ENCODE assay signal across 8 cellular contexts in genomic region chr9:129776938-129777768, GRCh38. TPM values are rescaled to one million over a fixed set of nuclear protein-coding genes. Genes with fewer than 3 reads are reported as not detected.
DNase-seq lines count a peak whose midpoint lies in the region; ATAC-seq, FAIRE-seq and TF ChIP-seq lines count a peak whose summit lies in the region.

No MANE protein-coding gene starts in this region.

- H3K4me1 Mint-ChIP-seq in Calu3 (ENCODE audit: low read depth, unreplicated experiment), result peaks cover 26% of the 10 kb centered on the region
- peaks cover 17% of the 10 kb centered on the region for H3K4me1 Mint-ChIP-seq in activated CD8-positive, alpha-beta T cell treated with anti-CD3 and anti-CD28 coated beads, Interleukin-2, amount 10 ng/mL, durations not matched to agents 7 days and 5 days (ENCODE audit: low read depth)

- POLR2A ChIA-PET in activated CD8-positive, alpha-beta T cell treated with anti-CD3 and anti-CD28 coated beads, Interleukin-2, amount 10 ng/mL, durations not matched to agents 7 days and 5 days (lab: Charles Lee), result interaction anchor here (0.6 to 1.0 kb wide), 3 partner anchors 38 to 56 kb away, joined by 3 to 4 read pairs (median 3); no protein-coding TSS in a partner anchor
- POLR2A ChIA-PET in endothelial cell of umbilical vein (lab: Charles Lee), result interaction anchor here (0.9 kb wide), 1 partner anchor 150 kb away, joined by 3 read pairs; no protein-coding TSS in a partner anchor

- peaks cover 16% of the 10 kb centered on the region for H3K36me3 Mint-ChIP-seq in Calu3 (ENCODE audit: insufficient read depth, unreplicated experiment)
- no peaks in the 10 kb centered on the region for H3K36me3 Mint-ChIP-seq in activated CD8-positive, alpha-beta T cell treated with anti-CD3 and anti-CD28 coated beads, Interleukin-2, amount 10 ng/mL, durations not matched to agents 7 days and 5 days (ENCODE audit: low read depth)

- peaks cover 0 to 2% of the 10 kb centered on the region in 2 experiments for H3K27me3 ChIP-seq in endothelial cell of umbilical vein (ENCODE audit: control insufficient read depth in 2 of 2, insufficient read depth in 2 of 2, low read length in 2 of 2)

- H3K9me1 ChIP-seq in endothelial cell of umbilical vein (replicated peaks; ENCODE audit: control insufficient read depth, extremely low read depth, insufficient read depth, low read length), result no peaks in the 10 kb centered on the region

- H3K4me3 ChIP-seq in NB4 (ENCODE audit: low read depth, low read length) (no peak overlapping the region), endothelial cell of umbilical vein (replicated peaks in 1 of 3; ENCODE audit: insufficient read depth in 1 of 3, low read depth in 1 of 3, low read length in 3 of 3) (no peak overlapping the region), mucosa of descending colon (no peak overlapping the region)

- H3K4me1 ChIP-seq in endothelial cell of umbilical vein (ENCODE audit: control insufficient read depth, extremely low read depth, insufficient read depth, low read length) (peaks cover 4% of the 10 kb centered on the region), mucosa of descending colon (ENCODE audit: low read depth) (no peaks in the 10 kb centered on the region)

- peak overlapping the region; percentile 82 for H3K27ac Mint-ChIP-seq in Calu3 (ENCODE audit: unreplicated experiment)
- H3K27ac Mint-ChIP-seq in activated CD8-positive, alpha-beta T cell treated with anti-CD3 and anti-CD28 coated beads, Interleukin-2, amount 10 ng/mL, durations not matched to agents 7 days and 5 days, result no peak overlapping the region

- no TSS peak for BruUV-seq in Calu3 (replicated peaks; lab: Mats Ljungman, UMichigan)
- BruUV-seq in endothelial cell of umbilical vein (replicated peaks; lab: Mats Ljungman, UMichigan), result no TSS peak

- no peak for TF ChIP-seq CTCF in Calu3 (IDR thresholded peaks at IDR 0.05; ENCODE audit: unreplicated experiment)
- TF ChIP-seq CTCF in NB4 (IDR thresholded peaks at IDR 0.05; ENCODE audit: low read depth, low read length), result no peak
- TF ChIP-seq CTCF in endothelial cell of umbilical vein (IDR thresholded peaks at IDR 0.05; ENCODE audit: extremely low read depth in 1 of 2, insufficient read depth in 1 of 2, low read depth in 1 of 2, low read length in 2 of 2), result no peak
- TF ChIP-seq CTCF in mucosa of descending colon (IDR thresholded peaks at IDR 0.05), result no peak

- no peak overlapping the region for H3K27ac ChIP-seq in endothelial cell of umbilical vein (ENCODE audit: insufficient read depth, low read depth, low read length)

- CTCF ChIA-PET in Calu3 (lab: Charles Lee) (interaction anchor here (0.7 to 1.7 kb wide), 7 partner anchors 10 to 1585 kb away, joined by 3 to 11 read pairs (median 3); partner anchors contain the start of gene PTGES), endothelial cell of umbilical vein (lab: Charles Lee) (interaction anchor here (0.6 to 2.5 kb wide), 13 partner anchors 9 to 645 kb away, joined by 3 to 28 read pairs (median 4); partner anchors contain the start of gene ASB6)
- CTCF ChIA-PET in activated CD8-positive, alpha-beta T cell treated with anti-CD3 and anti-CD28 coated beads, Interleukin-2, amount 10 ng/mL, durations not matched to agents 7 days and 5 days (lab: Charles Lee), result interaction anchor here (1.2 to 3.3 kb wide), 4 partner anchors 13 to 51 kb away, joined by 5 to 24 read pairs (median 14); no protein-coding TSS in a partner anchor

- H3K36me3 ChIP-seq in endothelial cell of umbilical vein (ENCODE audit: control insufficient read depth in 2 of 2, extremely low read depth in 1 of 2, insufficient read depth in 2 of 2, low read length in 2 of 2) (no peaks in the 10 kb centered on the region), mucosa of descending colon (ENCODE audit: low read depth) (no peaks in the 10 kb centered on the region)

- ATAC-seq in activated CD8-positive, alpha-beta T cell treated with anti-CD3 and anti-CD28 coated beads, Interleukin-2, amount 10 ng/mL, durations not matched to agents 7 days and 5 days, result peak; percentile 72
- ATAC-seq in mucosa of descending colon, result peak; percentile 85
- no peak for ATAC-seq in GM19397 (IDR thresholded peaks at IDR 0.05; ENCODE audit: unreplicated experiment)
- no peak for ATAC-seq in HG02884 (IDR thresholded peaks at IDR 0.05; ENCODE audit: unreplicated experiment)

- H4K20me1 ChIP-seq in endothelial cell of umbilical vein (replicated peaks; ENCODE audit: control insufficient read depth, extremely low read depth, insufficient read depth, low read length), result no peaks in the 10 kb centered on the region

- H3K27me3 Mint-ChIP-seq in Calu3 (ENCODE audit: unreplicated experiment), result no peaks in the 10 kb centered on the region
- H3K27me3 Mint-ChIP-seq in activated CD8-positive, alpha-beta T cell treated with anti-CD3 and anti-CD28 coated beads, Interleukin-2, amount 10 ng/mL, durations not matched to agents 7 days and 5 days (ENCODE audit: low read depth), result peaks cover 14% of the 10 kb centered on the region

- no peak for TF ChIP-seq POLR2A in NB4 (IDR thresholded peaks at IDR 0.05; ENCODE audit: extremely low read depth, insufficient read length)
- no peak for TF ChIP-seq POLR2A in endothelial cell of umbilical vein (IDR thresholded peaks at IDR 0.05; ENCODE audit: low read depth, low read length)

- dilution Hi-C loops in endothelial cell of umbilical vein (cut with MboI; ENCODE audit: extremely low pct_ligation_motif_present, low sequenced_read_pairs), result loop anchor here (5.0 kb wide), 1 partner anchor 50 kb away; no protein-coding TSS in a partner anchor

- intact Hi-C loops in Calu3 (cut with micrococcal nuclease; ENCODE audit: unreplicated experiment) (loop anchor here (10.0 kb wide), 1 partner anchor 642 kb away; no protein-coding TSS in a partner anchor), endothelial cell of umbilical vein (cut with micrococcal nuclease) (no loop called here), mucosa of descending colon (cut with DNase I, micrococcal nuclease) (loop anchor here in 1 of 2 donors (10.0 kb wide), 1 partner anchor 642 kb away; no protein-coding TSS in a partner anchor)

- H3K9me3 ChIP-seq in endothelial cell of umbilical vein (replicated peaks; ENCODE audit: control insufficient read depth, insufficient read depth, low read length), result no peaks in the 10 kb centered on the region
- no peaks in the 10 kb centered on the region for H3K9me3 ChIP-seq in mucosa of descending colon

- peak; percentile 87 for DNase-seq in Calu3
- DNase-seq in NB4 (ENCODE audit: low read depth), result peak; percentile 99
- DNase-seq in activated CD8-positive, alpha-beta T cell treated with anti-CD3 and anti-CD28 coated beads, Interleukin-2, amount 10 ng/mL, durations not matched to agents 7 days and 5 days, result peak; percentile 68
- peak; percentile 78 for DNase-seq in endothelial cell of umbilical vein (ENCODE audit: low read depth, low spot score)
- DNase-seq in mucosa of descending colon, result peak; percentile 78 to 92 (median 79)
- peak; percentile 84 for DNase-seq in stimulated activated CD8-positive, alpha-beta memory T cell treated with anti-CD3 and anti-CD28 coated beads, Interleukin-4, amount 100 ng/mL, for 48 hours

- H3K79me2 ChIP-seq in endothelial cell of umbilical vein (ENCODE audit: control insufficient read depth, insufficient read depth, low read length), result no peaks in the 10 kb centered on the region

- H3K4me2 ChIP-seq in endothelial cell of umbilical vein (ENCODE audit: insufficient read depth, low read length), result peak overlapping the region; percentile 21

- no peak overlapping the region for H3K9ac ChIP-seq in endothelial cell of umbilical vein (replicated peaks; ENCODE audit: extremely low read depth, insufficient read depth, low read length)

- peak overlapping the region; percentile 22 for H3K4me3 Mint-ChIP-seq in Calu3 (ENCODE audit: low read depth, unreplicated experiment)
- H3K4me3 Mint-ChIP-seq in activated CD8-positive, alpha-beta T cell treated with anti-CD3 and anti-CD28 coated beads, Interleukin-2, amount 10 ng/mL, durations not matched to agents 7 days and 5 days, result peak overlapping the region; percentile 15

- peak; percentile 94 for FAIRE-seq in endothelial cell of umbilical vein (lab: Jason Lieb, UNC)

- no peaks in the 10 kb centered on the region for H3K9me3 Mint-ChIP-seq in Calu3 (ENCODE audit: low read depth, unreplicated experiment)
- no peaks in the 10 kb centered on the region for H3K9me3 Mint-ChIP-seq in activated CD8-positive, alpha-beta T cell treated with anti-CD3 and anti-CD28 coated beads, Interleukin-2, amount 10 ng/mL, durations not matched to agents 7 days and 5 days (ENCODE audit: insufficient read depth)

- peak overlapping the region; percentile 53 for H2AFZ ChIP-seq in endothelial cell of umbilical vein (ENCODE audit: low read depth, low read length)

RNA-seq across cellular contexts. Expression of gene PTGES, which starts 24.3 kb away (rescaled TPM):
- total RNA-seq in Calu3 (2022), result 6.3 and 7.4 TPM in 2 replicates
- total RNA-seq in activated CD8-positive, alpha-beta T cell treated with anti-CD3 and anti-CD28 coated beads, Interleukin-2, amount 10 ng/mL, durations not matched to agents 7 days and 5 days, result not detected
- not detected in 2 replicates for total RNA-seq in endothelial cell of umbilical vein
- not detected in 2 replicates for polyA plus RNA-seq in endothelial cell of umbilical vein
- polyA plus RNA-seq in endothelial cell of umbilical vein (2011; cell fraction: cytosol; rRNA removed), result not detected in 2 replicates
- not detected in 2 replicates for polyA plus RNA-seq in endothelial cell of umbilical vein (2011; cell fraction: nucleus; rRNA removed)
- polyA plus RNA-seq in endothelial cell of umbilical vein (2012), result 0.11 TPM in 1 of 2 replicates, not detected in the other
- not detected in 2 replicates for polyA minus RNA-seq in endothelial cell of umbilical vein
- 93.3 TPM for polyA minus RNA-seq in endothelial cell of umbilical vein (2011; cell fraction: cytosol; rRNA and poly(A)+ RNA removed)
- 0.53 TPM in 1 of 2 replicates, not detected in the other for polyA minus RNA-seq in endothelial cell of umbilical vein (2011; cell fraction: nucleus; rRNA and poly(A)+ RNA removed)
- 10 to 100 TPM in 1 of 3 donors, 1 to 10 TPM in 2; 3.4 to 10.8 (median 5.2) TPM for total RNA-seq in mucosa of descending colon

RNA-seq across cellular contexts. Expression of gene TOR1B, which starts 25.8 kb away (rescaled TPM):
- total RNA-seq in Calu3 (2022) (20.9 and 28.3 TPM in 2 replicates), endothelial cell of umbilical vein (23.1 and 29.5 TPM in 2 replicates), mucosa of descending colon (10 to 100 TPM; 37.3 to 63.5 (median 49.2) TPM)
- 10 to 100 TPM; 22.1 to 24.4 TPM for total RNA-seq in activated CD8-positive, alpha-beta T cell treated with anti-CD3 and anti-CD28 coated beads, Interleukin-2, amount 10 ng/mL, durations not matched to agents 7 days and 5 days
- polyA plus RNA-seq in endothelial cell of umbilical vein, result 25.2 and 27.0 TPM in 2 replicates
- polyA plus RNA-seq in endothelial cell of umbilical vein (2011; cell fraction: cytosol; rRNA removed), result 22.4 and 22.6 TPM in 2 replicates
- 17.9 and 18.6 TPM in 2 replicates for polyA plus RNA-seq in endothelial cell of umbilical vein (2011; cell fraction: nucleus; rRNA removed)
- 25.9 and 29.9 TPM in 2 replicates for polyA plus RNA-seq in endothelial cell of umbilical vein (2012)
- polyA minus RNA-seq in endothelial cell of umbilical vein, result 23.0 and 27.1 TPM in 2 replicates
- 19.9 TPM for polyA minus RNA-seq in endothelial cell of umbilical vein (2011; cell fraction: cytosol; rRNA and poly(A)+ RNA removed)
- polyA minus RNA-seq in endothelial cell of umbilical vein (2011; cell fraction: nucleus; rRNA and poly(A)+ RNA removed), result 7.2 and 9.2 TPM in 2 replicates

RNA-seq across cellular contexts. Expression of gene TOR1A, which starts 46.8 kb away (rescaled TPM):
- total RNA-seq in Calu3 (2022), result 34.2 and 36.3 TPM in 2 replicates
- total RNA-seq in activated CD8-positive, alpha-beta T cell treated with anti-CD3 and anti-CD28 coated beads, Interleukin-2, amount 10 ng/mL, durations not matched to agents 7 days and 5 days, result 10 to 100 TPM; 54.6 to 58.4 TPM
- 56.6 and 57.8 TPM in 2 replicates for total RNA-seq in endothelial cell of umbilical vein
- polyA plus RNA-seq in endothelial cell of umbilical vein, result 89.8 and 93.5 TPM in 2 replicates
- 98.7 and 102 TPM in 2 replicates for polyA plus RNA-seq in endothelial cell of umbilical vein (2011; cell fraction: cytosol; rRNA removed)
- 39.3 and 52.0 TPM in 2 replicates for polyA plus RNA-seq in endothelial cell of umbilical vein (2011; cell fraction: nucleus; rRNA removed)
- 60.4 and 79.6 TPM in 2 replicates for polyA plus RNA-seq in endothelial cell of umbilical vein (2012)
- 69.7 and 73.8 TPM in 2 replicates for polyA minus RNA-seq in endothelial cell of umbilical vein
- 34.3 TPM for polyA minus RNA-seq in endothelial cell of umbilical vein (2011; cell fraction: cytosol; rRNA and poly(A)+ RNA removed)
- 22.5 and 28.8 TPM in 2 replicates for polyA minus RNA-seq in endothelial cell of umbilical vein (2011; cell fraction: nucleus; rRNA and poly(A)+ RNA removed)
- total RNA-seq in mucosa of descending colon, result 10 to 100 TPM; 30.8 to 35.8 (median 35.2) TPM

RNA-seq across cellular contexts. Expression of gene C9orf78, which starts 57.9 kb away (rescaled TPM):
- total RNA-seq in Calu3 (2022), result 24.5 and 26.2 TPM in 2 replicates
- 10 to 100 TPM; 89.7 to 91.7 TPM for total RNA-seq in activated CD8-positive, alpha-beta T cell treated with anti-CD3 and anti-CD28 coated beads, Interleukin-2, amount 10 ng/mL, durations not matched to agents 7 days and 5 days
- total RNA-seq in endothelial cell of umbilical vein, result 34.6 and 34.7 TPM in 2 replicates
- polyA plus RNA-seq in endothelial cell of umbilical vein, result 11.4 and 17.9 TPM in 2 replicates
- polyA plus RNA-seq in endothelial cell of umbilical vein (2011; cell fraction: cytosol; rRNA removed), result 31.5 and 33.7 TPM in 2 replicates
- polyA plus RNA-seq in endothelial cell of umbilical vein (2011; cell fraction: nucleus; rRNA removed), result 6.7 and 11.3 TPM in 2 replicates
- 48.3 and 61.7 TPM in 2 replicates for polyA plus RNA-seq in endothelial cell of umbilical vein (2012)
- polyA minus RNA-seq in endothelial cell of umbilical vein, result 6.3 and 6.5 TPM in 2 replicates
- polyA minus RNA-seq in endothelial cell of umbilical vein (2011; cell fraction: cytosol; rRNA and poly(A)+ RNA removed), result 20.5 TPM
- 3.9 and 4.8 TPM in 2 replicates for polyA minus RNA-seq in endothelial cell of umbilical vein (2011; cell fraction: nucleus; rRNA and poly(A)+ RNA removed)
- total RNA-seq in mucosa of descending colon, result 10 to 100 TPM; 35.1 to 47.5 (median 37.3) TPM

RNA-seq across cellular contexts. Expression of gene USP20, which starts 58.1 kb away (rescaled TPM):
- total RNA-seq in Calu3 (2022), result 11.3 and 14.9 TPM in 2 replicates
- total RNA-seq in activated CD8-positive, alpha-beta T cell treated with anti-CD3 and anti-CD28 coated beads, Interleukin-2, amount 10 ng/mL, durations not matched to agents 7 days and 5 days, result 10 to 100 TPM; 86.2 to 87.4 TPM
- total RNA-seq in endothelial cell of umbilical vein, result 13.4 and 17.4 TPM in 2 replicates
- polyA plus RNA-seq in endothelial cell of umbilical vein, result 25.9 and 30.1 TPM in 2 replicates
- polyA plus RNA-seq in endothelial cell of umbilical vein (2011; cell fraction: cytosol; rRNA removed), result 8.7 and 14.4 TPM in 2 replicates
- polyA plus RNA-seq in endothelial cell of umbilical vein (2011; cell fraction: nucleus; rRNA removed), result 62.5 and 71.0 TPM in 2 replicates
- 9.7 and 15.3 TPM in 2 replicates for polyA plus RNA-seq in endothelial cell of umbilical vein (2012)
- polyA minus RNA-seq in endothelial cell of umbilical vein, result 17.3 and 21.8 TPM in 2 replicates
- 11.5 TPM for polyA minus RNA-seq in endothelial cell of umbilical vein (2011; cell fraction: cytosol; rRNA and poly(A)+ RNA removed)
- 9.6 and 16.5 TPM in 2 replicates for polyA minus RNA-seq in endothelial cell of umbilical vein (2011; cell fraction: nucleus; rRNA and poly(A)+ RNA removed)
- 10 to 100 TPM; 20.2 to 32.3 (median 22.9) TPM for total RNA-seq in mucosa of descending colon

Comparison
In these comparisons a context has a peak if more than half of its experiments do, and no peak if none do; other contexts are left out.
1. ATAC-seq: peak in activated CD8-positive, alpha-beta T cell treated with anti-CD3 and anti-CD28 coated beads, Interleukin-2, amount 10 ng/mL, durations not matched to agents 7 days and 5 days (single experiment) and mucosa of descending colon (single experiment); none in GM19397 (single experiment) and HG02884 (single experiment).
2. Peak in every context shown above with its lines, with median percentiles within 50 percentile points of each other: DNase-seq.